ENCODE assay signal across 1 cellular context in genomic region chr6:136249811-136250685, GRCh38.
TF ChIP-seq lines count a peak whose summit lies in the region.

Gene MTFR2, minus strand, starts transcription at chr6:136250311. Its CDS starts 1,212 bp downstream, at chr6:136249099.

TF ChIP-seq in HEK293, 187 proteins besides CTCF, POLR2A, EP300 and RAD21 (continued from another document and continues in another):
- TF ChIP-seq ZNF76 (tag by site-specific recombination; IDR thresholded peaks at IDR 0.05; ENCODE audit: borderline replicate concordance, low read depth) (peak; percentile 55; the same call in 1 of the 2 replicates), GLI4 (tag by site-specific recombination; IDR thresholded peaks at IDR 0.05) (no peak), ZNF585B (tag by site-specific recombination; IDR thresholded peaks at IDR 0.05) (no peak), ZNF138 (tag by site-specific recombination; IDR thresholded peaks at IDR 0.05; ENCODE audit: borderline replicate concordance) (no peak), ZNF214 (tag by site-specific recombination; IDR thresholded peaks at IDR 0.05; ENCODE audit: borderline replicate concordance) (no peak), ZBTB48 (tag by site-specific recombination; IDR thresholded peaks at IDR 0.05) (peak; percentile 98), ZNF416 (tag by site-specific recombination; IDR thresholded peaks at IDR 0.05) (no peak), SP2 (tag by site-specific recombination; IDR thresholded peaks at IDR 0.05) (peak; percentile 99), ZNF112 (tag by site-specific recombination; IDR thresholded peaks at IDR 0.05) (no peak), ZNF530 (tag by site-specific recombination; IDR thresholded peaks at IDR 0.05; ENCODE audit: low read depth) (no peak), ZNF114 (tag by site-specific recombination; IDR thresholded peaks at IDR 0.05) (no peak), ZNF610 (tag by site-specific recombination; IDR thresholded peaks at IDR 0.05; ENCODE audit: borderline replicate concordance) (peak; percentile 48; the same call in 1 of the 2 replicates), REPIN1 (tag by site-specific recombination; IDR thresholded peaks at IDR 0.05; ENCODE audit: low read depth) (no peak), PRDM1 (tag by site-specific recombination; IDR thresholded peaks at IDR 0.05) (no peak), ZNF843 (tag by site-specific recombination; IDR thresholded peaks at IDR 0.05) (peak; percentile 39; the same call in 1 of the 2 replicates), KLF9 (tag by site-specific recombination; IDR thresholded peaks at IDR 0.05; ENCODE audit: low read depth) (peak; percentile 36; the same call in 1 of the 2 replicates), ZNF37A (tag by site-specific recombination; IDR thresholded peaks at IDR 0.05) (no peak), ZNF561 (tag by site-specific recombination; IDR thresholded peaks at IDR 0.05; ENCODE audit: borderline replicate concordance) (no peak), WT1 (tag by site-specific recombination; IDR thresholded peaks at IDR 0.05) (0 out of 2 replicates have a peak, but pooled peaks have one; percentile 10), PRDM6 (tag by site-specific recombination; IDR thresholded peaks at IDR 0.05) (no peak), ZSCAN16 (tag by site-specific recombination; IDR thresholded peaks at IDR 0.05) (peak; percentile 79), ZNF776 (tag by site-specific recombination; IDR thresholded peaks at IDR 0.05; ENCODE audit: borderline replicate concordance) (no peak), ZNF624 (tag by site-specific recombination; IDR thresholded peaks at IDR 0.05) (no peak), ZNF555 (tag by site-specific recombination; conservative IDR thresholded peaks at IDR 0.05) (no peak), ZNF16 (tag by site-specific recombination; IDR thresholded peaks at IDR 0.05; ENCODE audit: low read depth) (no peak), KLF16 (tag by site-specific recombination; IDR thresholded peaks at IDR 0.05) (no peak), ZNF501 (tag by site-specific recombination; IDR thresholded peaks at IDR 0.05) (peak; percentile 47), KLF10 (tag by site-specific recombination; IDR thresholded peaks at IDR 0.05) (0 out of 2 replicates have a peak, but pooled peaks have one; percentile 14), ZBTB17 (tag by site-specific recombination; IDR thresholded peaks at IDR 0.05) (peak; percentile 100), GFI1B (tag by site-specific recombination; IDR thresholded peaks at IDR 0.05) (no peak), ZEB2 (tag by site-specific recombination; IDR thresholded peaks at IDR 0.05) (peak; percentile 63; the same call in 1 of the 2 replicates), ZXDB (tag by site-specific recombination; IDR thresholded peaks at IDR 0.05) (peak; percentile 86), ZNF560 (tag by site-specific recombination; IDR thresholded peaks at IDR 0.05; ENCODE audit: borderline replicate concordance) (no peak), ZNF692 (tag by site-specific recombination; IDR thresholded peaks at IDR 0.05) (0 out of 2 replicates have a peak, but pooled peaks have one; percentile 20), ZBTB11 (tag by site-specific recombination; conservative IDR thresholded peaks at IDR 0.05; ENCODE audit: low read depth) (peak; percentile 78), ZNF274 (IDR thresholded peaks at IDR 0.05; ENCODE audit: low read length) (no peak), ZNF274 (tag by site-specific recombination; IDR thresholded peaks at IDR 0.05; ENCODE audit: borderline replicate concordance) (no peak), ZNF140 (tag by site-specific recombination; IDR thresholded peaks at IDR 0.05) (no peak)
- TF ChIP-seq, protein P1, sequence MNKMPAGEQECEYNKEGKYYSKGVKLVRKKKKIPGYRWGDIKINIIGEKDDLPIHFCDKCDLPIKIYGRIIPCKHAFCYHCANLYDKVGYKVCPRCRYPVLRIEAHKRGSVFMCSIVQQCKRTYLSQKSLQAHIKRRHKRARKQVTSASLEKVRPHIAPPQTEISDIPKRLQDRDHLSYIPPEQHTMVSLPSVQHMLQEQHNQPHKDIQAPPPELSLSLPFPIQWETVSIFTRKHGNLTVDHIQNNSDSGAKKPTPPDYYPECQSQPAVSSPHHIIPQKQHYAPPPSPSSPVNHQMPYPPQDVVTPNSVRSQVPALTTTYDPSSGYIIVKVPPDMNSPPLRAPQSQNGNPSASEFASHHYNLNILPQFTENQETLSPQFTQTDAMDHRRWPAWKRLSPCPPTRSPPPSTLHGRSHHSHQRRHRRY (tag by site-specific recombination; IDR thresholded peaks at IDR 0.05) = no peak
- TF ChIP-seq, protein P2, sequence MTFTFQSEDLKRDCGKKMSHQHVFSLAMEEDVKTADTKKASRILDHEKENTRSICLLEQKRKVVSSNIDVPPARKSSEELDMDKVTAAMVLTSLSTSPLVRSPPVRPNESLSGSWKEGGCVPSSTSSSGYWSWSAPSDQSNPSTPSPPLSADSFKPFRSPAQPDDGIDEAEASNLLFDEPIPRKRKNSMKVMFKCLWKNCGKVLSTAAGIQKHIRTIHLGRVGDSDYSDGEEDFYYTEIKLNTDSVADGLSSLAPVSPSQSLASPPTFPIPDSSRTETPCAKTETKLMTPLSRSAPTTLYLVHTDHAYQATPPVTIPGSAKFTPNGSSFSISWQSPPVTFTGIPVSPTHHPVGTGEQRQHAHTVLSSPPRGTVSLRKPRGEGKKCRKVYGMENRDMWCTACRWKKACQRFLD (tag by site-specific recombination; IDR thresholded peaks at IDR 0.05) = no peak
- TF ChIP-seq, protein P3, sequence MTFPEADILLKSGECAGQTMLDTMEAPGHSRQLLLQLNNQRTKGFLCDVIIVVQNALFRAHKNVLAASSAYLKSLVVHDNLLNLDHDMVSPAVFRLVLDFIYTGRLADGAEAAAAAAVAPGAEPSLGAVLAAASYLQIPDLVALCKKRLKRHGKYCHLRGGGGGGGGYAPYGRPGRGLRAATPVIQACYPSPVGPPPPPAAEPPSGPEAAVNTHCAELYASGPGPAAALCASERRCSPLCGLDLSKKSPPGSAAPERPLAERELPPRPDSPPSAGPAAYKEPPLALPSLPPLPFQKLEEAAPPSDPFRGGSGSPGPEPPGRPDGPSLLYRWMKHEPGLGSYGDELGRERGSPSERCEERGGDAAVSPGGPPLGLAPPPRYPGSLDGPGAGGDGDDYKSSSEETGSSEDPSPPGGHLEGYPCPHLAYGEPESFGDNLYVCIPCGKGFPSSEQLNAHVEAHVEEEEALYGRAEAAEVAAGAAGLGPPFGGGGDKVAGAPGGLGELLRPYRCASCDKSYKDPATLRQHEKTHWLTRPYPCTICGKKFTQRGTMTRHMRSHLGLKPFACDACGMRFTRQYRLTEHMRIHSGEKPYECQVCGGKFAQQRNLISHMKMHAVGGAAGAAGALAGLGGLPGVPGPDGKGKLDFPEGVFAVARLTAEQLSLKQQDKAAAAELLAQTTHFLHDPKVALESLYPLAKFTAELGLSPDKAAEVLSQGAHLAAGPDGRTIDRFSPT (tag by site-specific recombination; IDR thresholded peaks at IDR 0.05) = peak; percentile 35; the same call in 1 of the 2 replicates
- TF ChIP-seq, protein P4, sequence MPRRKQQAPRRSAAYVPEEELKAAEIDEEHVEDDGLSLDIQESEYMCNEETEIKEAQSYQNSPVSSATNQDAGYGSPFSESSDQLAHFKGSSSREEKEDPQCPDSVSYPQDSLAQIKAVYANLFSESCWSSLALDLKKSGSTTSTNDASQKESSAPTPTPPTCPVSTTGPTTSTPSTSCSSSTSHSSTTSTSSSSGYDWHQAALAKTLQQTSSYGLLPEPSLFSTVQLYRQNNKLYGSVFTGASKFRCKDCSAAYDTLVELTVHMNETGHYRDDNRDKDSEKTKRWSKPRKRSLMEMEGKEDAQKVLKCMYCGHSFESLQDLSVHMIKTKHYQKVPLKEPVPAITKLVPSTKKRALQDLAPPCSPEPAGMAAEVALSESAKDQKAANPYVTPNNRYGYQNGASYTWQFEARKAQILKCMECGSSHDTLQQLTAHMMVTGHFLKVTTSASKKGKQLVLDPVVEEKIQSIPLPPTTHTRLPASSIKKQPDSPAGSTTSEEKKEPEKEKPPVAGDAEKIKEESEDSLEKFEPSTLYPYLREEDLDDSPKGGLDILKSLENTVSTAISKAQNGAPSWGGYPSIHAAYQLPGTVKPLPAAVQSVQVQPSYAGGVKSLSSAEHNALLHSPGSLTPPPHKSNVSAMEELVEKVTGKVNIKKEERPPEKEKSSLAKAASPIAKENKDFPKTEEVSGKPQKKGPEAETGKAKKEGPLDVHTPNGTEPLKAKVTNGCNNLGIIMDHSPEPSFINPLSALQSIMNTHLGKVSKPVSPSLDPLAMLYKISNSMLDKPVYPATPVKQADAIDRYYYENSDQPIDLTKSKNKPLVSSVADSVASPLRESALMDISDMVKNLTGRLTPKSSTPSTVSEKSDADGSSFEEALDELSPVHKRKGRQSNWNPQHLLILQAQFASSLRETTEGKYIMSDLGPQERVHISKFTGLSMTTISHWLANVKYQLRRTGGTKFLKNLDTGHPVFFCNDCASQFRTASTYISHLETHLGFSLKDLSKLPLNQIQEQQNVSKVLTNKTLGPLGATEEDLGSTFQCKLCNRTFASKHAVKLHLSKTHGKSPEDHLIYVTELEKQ (tag by site-specific recombination; IDR thresholded peaks at IDR 0.05; ENCODE audit: borderline replicate concordance) = no peak
- TF ChIP-seq, protein P5, sequence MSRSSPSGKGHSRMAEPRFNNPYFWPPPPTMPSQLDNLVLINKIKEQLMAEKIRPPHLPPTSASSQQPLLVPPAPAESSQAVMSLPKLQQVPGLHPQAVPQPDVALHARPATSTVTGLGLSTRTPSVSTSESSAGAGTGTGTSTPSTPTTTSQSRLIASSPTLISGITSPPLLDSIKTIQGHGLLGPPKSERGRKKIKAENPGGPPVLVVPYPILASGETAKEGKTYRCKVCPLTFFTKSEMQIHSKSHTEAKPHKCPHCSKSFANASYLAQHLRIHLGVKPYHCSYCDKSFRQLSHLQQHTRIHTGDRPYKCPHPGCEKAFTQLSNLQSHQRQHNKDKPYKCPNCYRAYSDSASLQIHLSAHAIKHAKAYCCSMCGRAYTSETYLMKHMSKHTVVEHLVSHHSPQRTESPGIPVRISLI (tag by site-specific recombination; IDR thresholded peaks at IDR 0.05) = no peak
- TF ChIP-seq, protein P6, sequence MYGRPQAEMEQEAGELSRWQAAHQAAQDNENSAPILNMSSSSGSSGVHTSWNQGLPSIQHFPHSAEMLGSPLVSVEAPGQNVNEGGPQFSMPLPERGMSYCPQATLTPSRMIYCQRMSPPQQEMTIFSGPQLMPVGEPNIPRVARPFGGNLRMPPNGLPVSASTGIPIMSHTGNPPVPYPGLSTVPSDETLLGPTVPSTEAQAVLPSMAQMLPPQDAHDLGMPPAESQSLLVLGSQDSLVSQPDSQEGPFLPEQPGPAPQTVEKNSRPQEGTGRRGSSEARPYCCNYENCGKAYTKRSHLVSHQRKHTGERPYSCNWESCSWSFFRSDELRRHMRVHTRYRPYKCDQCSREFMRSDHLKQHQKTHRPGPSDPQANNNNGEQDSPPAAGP (tag by site-specific recombination; IDR thresholded peaks at IDR 0.05) = 0 out of 2 replicates have a peak, but pooled peaks have one; percentile 28
- TF ChIP-seq, protein P7, sequence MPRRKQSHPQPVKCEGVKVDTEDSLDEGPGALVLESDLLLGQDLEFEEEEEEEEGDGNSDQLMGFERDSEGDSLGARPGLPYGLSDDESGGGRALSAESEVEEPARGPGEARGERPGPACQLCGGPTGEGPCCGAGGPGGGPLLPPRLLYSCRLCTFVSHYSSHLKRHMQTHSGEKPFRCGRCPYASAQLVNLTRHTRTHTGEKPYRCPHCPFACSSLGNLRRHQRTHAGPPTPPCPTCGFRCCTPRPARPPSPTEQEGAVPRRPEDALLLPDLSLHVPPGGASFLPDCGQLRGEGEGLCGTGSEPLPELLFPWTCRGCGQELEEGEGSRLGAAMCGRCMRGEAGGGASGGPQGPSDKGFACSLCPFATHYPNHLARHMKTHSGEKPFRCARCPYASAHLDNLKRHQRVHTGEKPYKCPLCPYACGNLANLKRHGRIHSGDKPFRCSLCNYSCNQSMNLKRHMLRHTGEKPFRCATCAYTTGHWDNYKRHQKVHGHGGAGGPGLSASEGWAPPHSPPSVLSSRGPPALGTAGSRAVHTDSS (tag by site-specific recombination; IDR thresholded peaks at IDR 0.05) = no peak
